8 cellular contexts compared by ENCODE assay signal in the genomic region with DNA sequence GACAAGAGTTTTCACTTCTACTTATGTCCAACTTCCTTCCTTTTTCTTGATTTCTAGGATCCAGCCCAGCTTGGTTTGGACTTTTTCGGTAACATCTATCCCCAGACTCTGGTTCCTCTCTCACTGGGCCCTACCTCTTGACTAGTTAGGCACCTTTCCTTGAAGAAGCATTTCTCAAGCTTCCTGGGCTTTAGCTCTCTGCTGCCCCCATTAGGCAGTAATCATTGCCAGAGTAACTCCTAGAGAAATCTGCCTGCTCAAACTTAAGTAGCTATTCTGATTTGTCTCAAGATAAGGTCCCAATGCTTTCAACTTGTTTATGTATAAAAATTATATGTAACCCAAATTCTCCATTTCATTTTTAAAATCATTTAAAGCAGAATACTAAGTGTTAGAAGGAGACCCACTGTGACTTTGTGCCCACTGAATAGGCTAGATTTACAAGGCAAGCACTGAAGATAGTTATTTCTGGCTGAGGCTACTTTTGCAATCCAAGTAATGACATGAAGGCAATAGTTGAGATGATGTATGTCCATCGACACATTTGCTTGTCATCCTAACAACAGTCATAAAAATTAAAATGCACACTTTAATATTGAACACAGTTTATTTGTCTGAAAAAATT.
DNase-seq lines count a peak whose midpoint lies in the region; ATAC-seq, FAIRE-seq and TF ChIP-seq lines count a peak whose summit lies in the region.

No MANE protein-coding gene starts in this region.

- no peaks in the 10 kb centered on the region for H3K27me3 Mint-ChIP-seq in activated naive CD4-positive, alpha-beta T cell treated with anti-CD3 and anti-CD28 coated beads, Interleukin-2, amount 10 ng/mL, durations not matched to agents 7 days and 5 days

- H3K4me3 ChIP-seq in NB4 (ENCODE audit: low read depth, low read length) (no peak overlapping the region), bronchial epithelial cell (ENCODE audit: low read depth, low read length) (no peak overlapping the region), neural cell (ENCODE audit: low read length) (no peak overlapping the region)

- no peak overlapping the region for H3K4me3 Mint-ChIP-seq in activated naive CD4-positive, alpha-beta T cell treated with anti-CD3 and anti-CD28 coated beads, Interleukin-2, amount 10 ng/mL, durations not matched to agents 7 days and 5 days

- FAIRE-seq in bronchial epithelial cell (lab: Jason Lieb, UNC) (no peak), GM12892 (lab: Jason Lieb, UNC) (no peak)

- in situ Hi-C loops in GM13977 (cut with MboI; ENCODE audit: low pct_unique_long_range_greater_than_20kb, low sequenced_read_pairs, unreplicated experiment): no loop called here

- no peaks in the 10 kb centered on the region for H4K20me1 ChIP-seq in neural cell (ENCODE audit: insufficient read depth)

- no peak overlapping the region for H2AFZ ChIP-seq in neural cell (ENCODE audit: low read depth, low read length)

- no peak for TF ChIP-seq EP300 in neural cell (conservative IDR thresholded peaks at IDR 0.05; ENCODE audit: poor library complexity, severe bottlenecking)

- peak; percentile 65 for TF ChIP-seq CTCF in GM13977 (IDR thresholded peaks at IDR 0.05; ENCODE audit: extremely low read depth, insufficient read depth, missing control alignments)
- TF ChIP-seq CTCF in NB4 (IDR thresholded peaks at IDR 0.05; ENCODE audit: low read depth, low read length): peak; percentile 81
- peak; percentile 86 for TF ChIP-seq CTCF in bronchial epithelial cell (IDR thresholded peaks at IDR 0.05; ENCODE audit: insufficient read depth, low read length, severe bottlenecking)
- TF ChIP-seq CTCF in neural cell (IDR thresholded peaks at IDR 0.05; ENCODE audit: poor library complexity, severe bottlenecking): peak; percentile 46

- no peaks in the 10 kb centered on the region for H3K9me2 ChIP-seq in neural cell (ENCODE audit: insufficient read depth, low read length)

- H3K36me3 ChIP-seq in bronchial epithelial cell (ENCODE audit: control insufficient read depth, insufficient read depth, low read length) (no peaks in the 10 kb centered on the region), neural cell (ENCODE audit: insufficient read depth, low read length) (no peaks in the 10 kb centered on the region)

- H3K36me3 Mint-ChIP-seq in activated naive CD4-positive, alpha-beta T cell treated with anti-CD3 and anti-CD28 coated beads, Interleukin-2, amount 10 ng/mL, durations not matched to agents 7 days and 5 days: no peaks in the 10 kb centered on the region

- no peak for TF ChIP-seq POLR2A in NB4 (IDR thresholded peaks at IDR 0.05; ENCODE audit: extremely low read depth, insufficient read length)
- no peak for TF ChIP-seq POLR2A in GM12892 (IDR thresholded peaks at IDR 0.05; ENCODE audit: low read depth, low read length)

- no peak for ATAC-seq in HG02840 (IDR thresholded peaks at IDR 0.05; ENCODE audit: low FRiP score, unreplicated experiment)

- no peaks in the 10 kb centered on the region for H3K9me3 Mint-ChIP-seq in activated naive CD4-positive, alpha-beta T cell treated with anti-CD3 and anti-CD28 coated beads, Interleukin-2, amount 10 ng/mL, durations not matched to agents 7 days and 5 days

- no peak overlapping the region for H3K9ac ChIP-seq in neural cell (ENCODE audit: low read length)

- no peaks in the 10 kb centered on the region for H3F3A ChIP-seq in neural cell (ENCODE audit: insufficient read depth, low read length, poor library complexity, severe bottlenecking)

- no peaks in the 10 kb centered on the region for H3K79me2 ChIP-seq in neural cell (replicated peaks; ENCODE audit: insufficient read depth, low read length)

- H3K27ac ChIP-seq in neural cell (ENCODE audit: low read length): no peak overlapping the region

- H3K27me3 ChIP-seq in bronchial epithelial cell (ENCODE audit: control insufficient read depth, insufficient read depth, low read length): no peaks in the 10 kb centered on the region
- H3K27me3 ChIP-seq in neural cell (ENCODE audit: insufficient read depth, low read depth, low read length): no peaks in the 10 kb centered on the region

- no peak overlapping the region for H3K27ac Mint-ChIP-seq in activated naive CD4-positive, alpha-beta T cell treated with anti-CD3 and anti-CD28 coated beads, Interleukin-2, amount 10 ng/mL, durations not matched to agents 7 days and 5 days

- peak; percentile 17 for DNase-seq in Ammon's horn (ENCODE audit: low spot score)
- no peak for DNase-seq in GM13977 (ENCODE audit: low spot score)
- peak; percentile 47 for DNase-seq in NB4 (ENCODE audit: low read depth)
- peak; percentile 69 for DNase-seq in bronchial epithelial cell (ENCODE audit: low read depth)
- DNase-seq in GM12892 (ENCODE audit: insufficient read length): no peak
- DNase-seq in activated naive CD4-positive, alpha-beta T cell treated with anti-CD3 and anti-CD28 coated beads, Interleukin-2, amount 10 ng/mL, durations not matched to agents 7 days and 5 days: no peak

- TF ChIP-seq RAD21 in neural cell (conservative IDR thresholded peaks at IDR 0.05): no peak

- H3K9me3 ChIP-seq in neural cell (ENCODE audit: low read length): no peaks in the 10 kb centered on the region

- H3K4me1 Mint-ChIP-seq in activated naive CD4-positive, alpha-beta T cell treated with anti-CD3 and anti-CD28 coated beads, Interleukin-2, amount 10 ng/mL, durations not matched to agents 7 days and 5 days: no peaks in the 10 kb centered on the region

- CTCF ChIA-PET in activated naive CD4-positive, alpha-beta T cell treated with anti-CD3 and anti-CD28 coated beads, Interleukin-2, amount 10 ng/mL, durations not matched to agents 7 days and 5 days (lab: Charles Lee): interaction anchor here (0.5 to 1.9 kb wide), 5 partner anchors 9 to 321 kb away, joined by 3 to 11 read pairs (median 4); no protein-coding TSS in a partner anchor

- no peak overlapping the region for H3K4me2 ChIP-seq in neural cell (ENCODE audit: low read length)

TF ChIP-seq in neural cell, 6 proteins besides CTCF, POLR2A, EP300 and RAD21:
- TF ChIP-seq POLR2AphosphoS5 (IDR thresholded peaks at IDR 0.05): no peak
- no peak for TF ChIP-seq EZH2 (IDR thresholded peaks at IDR 0.05; ENCODE audit: borderline replicate concordance, insufficient read depth, low read length, poor library complexity, severe bottlenecking)
- TF ChIP-seq SMC3 (conservative IDR thresholded peaks at IDR 0.05; ENCODE audit: poor library complexity): no peak
- TF ChIP-seq MXI1 (conservative IDR thresholded peaks at IDR 0.05; ENCODE audit: poor library complexity, severe bottlenecking): no peak
- TF ChIP-seq TAF1 (IDR thresholded peaks at IDR 0.05; ENCODE audit: low read depth): no peak
- TF ChIP-seq, protein P1, sequence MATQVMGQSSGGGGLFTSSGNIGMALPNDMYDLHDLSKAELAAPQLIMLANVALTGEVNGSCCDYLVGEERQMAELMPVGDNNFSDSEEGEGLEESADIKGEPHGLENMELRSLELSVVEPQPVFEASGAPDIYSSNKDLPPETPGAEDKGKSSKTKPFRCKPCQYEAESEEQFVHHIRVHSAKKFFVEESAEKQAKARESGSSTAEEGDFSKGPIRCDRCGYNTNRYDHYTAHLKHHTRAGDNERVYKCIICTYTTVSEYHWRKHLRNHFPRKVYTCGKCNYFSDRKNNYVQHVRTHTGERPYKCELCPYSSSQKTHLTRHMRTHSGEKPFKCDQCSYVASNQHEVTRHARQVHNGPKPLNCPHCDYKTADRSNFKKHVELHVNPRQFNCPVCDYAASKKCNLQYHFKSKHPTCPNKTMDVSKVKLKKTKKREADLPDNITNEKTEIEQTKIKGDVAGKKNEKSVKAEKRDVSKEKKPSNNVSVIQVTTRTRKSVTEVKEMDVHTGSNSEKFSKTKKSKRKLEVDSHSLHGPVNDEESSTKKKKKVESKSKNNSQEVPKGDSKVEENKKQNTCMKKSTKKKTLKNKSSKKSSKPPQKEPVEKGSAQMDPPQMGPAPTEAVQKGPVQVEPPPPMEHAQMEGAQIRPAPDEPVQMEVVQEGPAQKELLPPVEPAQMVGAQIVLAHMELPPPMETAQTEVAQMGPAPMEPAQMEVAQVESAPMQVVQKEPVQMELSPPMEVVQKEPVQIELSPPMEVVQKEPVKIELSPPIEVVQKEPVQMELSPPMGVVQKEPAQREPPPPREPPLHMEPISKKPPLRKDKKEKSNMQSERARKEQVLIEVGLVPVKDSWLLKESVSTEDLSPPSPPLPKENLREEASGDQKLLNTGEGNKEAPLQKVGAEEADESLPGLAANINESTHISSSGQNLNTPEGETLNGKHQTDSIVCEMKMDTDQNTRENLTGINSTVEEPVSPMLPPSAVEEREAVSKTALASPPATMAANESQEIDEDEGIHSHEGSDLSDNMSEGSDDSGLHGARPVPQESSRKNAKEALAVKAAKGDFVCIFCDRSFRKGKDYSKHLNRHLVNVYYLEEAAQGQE (IDR thresholded peaks at IDR 0.05; ENCODE audit: borderline replicate concordance): no peak

Comparison
In these comparisons a context has a peak if more than half of its experiments do, and no peak if none do; other contexts are left out.
1. DNase-seq: peak in Ammon's horn (single experiment), NB4 (single experiment) and bronchial epithelial cell (single experiment); none in GM13977 (single experiment), GM12892 (single experiment) and activated naive CD4-positive, alpha-beta T cell treated with anti-CD3 and anti-CD28 coated beads, Interleukin-2, amount 10 ng/mL, durations not matched to agents 7 days and 5 days (single experiment).
2. Peak in every context shown above with its lines, with median percentiles within 50 percentile points of each other: CTCF ChIP-seq.